In genomic region chr11:31069447-31070205, GRCh38 we compare ENCODE assay signal across 29 cellular contexts.
"Had no signal": no experiment of that assay in that cellular context is flagged by ENCODE, and none has a peak within 500 bp of the region (broad histone marks: within the 10 kb centered on the region; RNA-seq: fewer than 3 reads in every experiment).

No MANE protein-coding gene starts in this region.

- H3K36me3 Mint-ChIP-seq: activated naive CD8-positive, alpha-beta T cell; T-cell had no signal

- H3K4me3 Mint-ChIP-seq: activated B cell treated with CpG ODN at 0.5 μM for 24 hours; activated CD4-positive, alpha-beta T cell treated with anti-CD3 and anti-CD28 coated beads, Interleukin-2, amount 10 ng/mL, durations not matched to agents 24 days and 14 days; activated naive CD4-positive, alpha-beta T cell treated with anti-CD3 and anti-CD28 coated beads for 36 hours; activated naive CD8-positive, alpha-beta T cell; activated T-cell treated with anti-CD3 and anti-CD28 coated beads, Interleukin-2, amount 50 U/mL, for 4 hours; T-cell had no signal

- H3K4me3 ChIP-seq: breast epithelium, Peyer's patch had no signal

- ATAC-seq: activated T-cell treated with anti-CD3 and anti-CD28 coated beads, Interleukin-2, amount 50 U/mL, for 4 hours; T-cell had no signal

- H3K9me3 Mint-ChIP-seq: activated B cell treated with CpG ODN at 0.5 μM for 24 hours; activated CD4-positive, alpha-beta T cell treated with anti-CD3 and anti-CD28 coated beads, Interleukin-2, amount 10 ng/mL, durations not matched to agents 24 days and 14 days; activated T-cell treated with anti-CD3 and anti-CD28 coated beads, Interleukin-2, amount 50 U/mL, for 4 hours had no signal

- H3K27ac Mint-ChIP-seq: activated B cell treated with CpG ODN at 0.5 μM for 24 hours; activated CD4-positive, alpha-beta T cell treated with anti-CD3 and anti-CD28 coated beads, Interleukin-2, amount 10 ng/mL, durations not matched to agents 24 days and 14 days; activated naive CD4-positive, alpha-beta T cell treated with anti-CD3 and anti-CD28 coated beads for 36 hours; activated naive CD8-positive, alpha-beta T cell; T-cell had no signal

- H3K27me3 Mint-ChIP-seq: activated B cell treated with CpG ODN at 0.5 μM for 24 hours; activated CD4-positive, alpha-beta T cell treated with anti-CD3 and anti-CD28 coated beads, Interleukin-2, amount 10 ng/mL, durations not matched to agents 24 days and 14 days; activated naive CD8-positive, alpha-beta T cell; T-cell had no signal

- H3K27ac ChIP-seq: breast epithelium, Peyer's patch had no signal

- H3K9me3 ChIP-seq: breast epithelium, Peyer's patch had no signal

- H3K4me1 ChIP-seq: breast epithelium, Peyer's patch had no signal

- FAIRE-seq: TTC549 had no signal

- DNase-seq: activated B cell treated with CpG ODN at 0.5 μM for 24 hours; activated CD4-positive, alpha-beta T cell treated with anti-CD3 and anti-CD28 coated beads for 1 hour; activated CD4-positive, alpha-beta T cell treated with anti-CD3 and anti-CD28 coated beads, Interleukin-2, amount 10 ng/mL, durations not matched to agents 24 days and 14 days; activated CD4-positive, alpha-beta T cell treated with anti-CD3 and anti-CD28 coated beads, Interleukin-2, amount 50 U/mL, for 48 hours; activated CD8-positive, alpha-beta memory T cell treated with anti-CD3 and anti-CD28 coated beads for 24 hours; activated gamma-delta T cell; activated naive CD4-positive, alpha-beta T cell treated with anti-CD3 and anti-CD28 coated beads for 36 hours; activated T-cell treated with anti-CD3 and anti-CD28 coated beads, Interleukin-2, amount 50 U/mL, for 4 hours; amygdala; central memory CD4-positive, alpha-beta T cell; KG1; MV-4-11; NCI-H1092 treated with DMSO at 0.1 percent for 48 hours; NCI-H1417 treated with DMSO at 0.1 percent for 48 hours; NCI-H1694; NCI-H2029; NCI-H2107; NCI-H345; NCI-H510A; NCI-H526 treated with DMSO at 0.1 percent for 48 hours; NCI-H82; Peyer's patch; SHP77 treated with DMSO at 0.1 percent for 48 hours; T-cell; T-helper 2 cell; T1000 had no signal

- H3K4me1 Mint-ChIP-seq: activated B cell treated with CpG ODN at 0.5 μM for 24 hours; activated CD4-positive, alpha-beta T cell treated with anti-CD3 and anti-CD28 coated beads, Interleukin-2, amount 10 ng/mL, durations not matched to agents 24 days and 14 days; T-cell had no signal
